ENCODE assay signal across 13 cellular contexts in the genomic region with DNA sequence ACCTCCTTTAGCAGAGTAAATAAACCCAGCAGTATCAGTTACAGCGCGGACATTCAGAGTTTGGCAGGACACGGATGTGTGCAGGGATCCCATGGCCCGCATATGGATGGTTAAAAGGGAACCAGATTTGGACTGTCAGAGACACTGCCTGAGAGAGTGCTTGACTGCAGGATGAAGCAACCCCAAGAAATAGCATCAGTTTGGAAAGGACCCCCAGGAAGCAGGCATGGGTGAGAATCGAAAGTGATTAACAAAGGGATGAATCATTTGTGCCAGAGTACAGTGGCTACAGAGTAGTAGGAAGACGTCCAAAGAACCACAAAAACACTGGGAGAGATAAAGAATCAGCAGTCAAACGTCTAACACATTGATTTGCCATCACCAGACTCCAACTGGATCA. TPM values are rescaled to one million over a fixed set of nuclear protein-coding genes. Genes with fewer than 3 reads are reported as not detected.
DNase-seq lines count a peak whose midpoint lies in the region; ATAC-seq and TF ChIP-seq lines count a peak whose summit lies in the region.
"Had no signal": no experiment of that assay in that cellular context is flagged by ENCODE, and none has a peak within 500 bp of the region (broad histone marks: within the 10 kb centered on the region; RNA-seq: fewer than 3 reads in every experiment).

No MANE protein-coding gene starts in this region.

- POLR2A ChIA-PET in A673 (lab: Charles Lee; ENCODE audit: low non-redundant PET) = no interaction called here

- H3K9me3 ChIP-seq in adrenal gland (replicated peaks in 1 of 3) = peaks cover 0 to 3% (median 0%) of the 10 kb centered on the region in 3 donors
- H3K9me3 ChIP-seq in A673 (ENCODE audit: low read depth, low read length, poor library complexity, severe bottlenecking) = no peaks in the 10 kb centered on the region
- H3K9me3 ChIP-seq: BLaER1 had no signal

- H3K4me3 ChIP-seq in GM23338 (no peak overlapping the region), adrenal gland (peak overlapping the region in 2 of 4 donors; percentile 14 to 46), A673 (ENCODE audit: low read depth, low read length, poor library complexity, severe bottlenecking) (no peak overlapping the region)
- H3K4me3 ChIP-seq: BLaER1 had no signal

- H3K27ac Mint-ChIP-seq in GM23338 = no peak overlapping the region
- H3K27ac Mint-ChIP-seq: naive thymus-derived CD4-positive, alpha-beta T cell; T-helper 17 cell had no signal

- peak in 1 of 2 donors; percentile 23 for TF ChIP-seq POLR2A in adrenal gland (IDR thresholded peaks at IDR 0.05)

- BruUV-seq in A673 (replicated peaks; lab: Mats Ljungman, UMichigan) = no TSS peak

- DNase-seq in GM23338 (ENCODE audit: low spot score) (no peak), adrenal gland (peak in 3 of 7 donors; percentile 14 to 40 (median 23)), left cardiac atrium (no peak), renal cortical epithelial cell (ENCODE audit: low read depth) (peak; percentile 46), GM10266 (ENCODE audit: extremely low spot score) (no peak), A673 (ENCODE audit: low spot score) (no peak)
- DNase-seq: amniotic stem cell; DND-41; naive thymus-derived CD4-positive, alpha-beta T cell; T-helper 17 cell had no signal

- CTCF ChIA-PET in A673 (lab: Charles Lee) = no interaction called here

- H3K79me2 ChIP-seq in GM23338 (replicated peaks; ENCODE audit: insufficient read depth) = no peaks in the 10 kb centered on the region

- peaks cover 5% of the 10 kb centered on the region; the same call in 2 of the 3 replicates for H3K9me3 Mint-ChIP-seq in GM23338

- intact Hi-C loops in adrenal gland (cut with DNase I) = no loop called here
- intact Hi-C loops in left cardiac atrium (cut with DNase I) = no loop called here
- intact Hi-C loops in A673 (cut with micrococcal nuclease; ENCODE audit: unreplicated experiment) = no loop called here

- no peaks in the 10 kb centered on the region for H4K20me1 ChIP-seq in GM23338 (replicated peaks; ENCODE audit: insufficient read depth)
- H4K20me1 ChIP-seq: BLaER1 had no signal

- peaks cover 26% of the 10 kb centered on the region for H3K4me1 ChIP-seq in GM23338 (ENCODE audit: insufficient read depth)
- peaks cover 14 to 16% of the 10 kb centered on the region in 2 donors for H3K4me1 ChIP-seq in adrenal gland (replicated peaks in 1 of 2)
- peaks cover 6% of the 10 kb centered on the region for H3K4me1 ChIP-seq in A673 (ENCODE audit: insufficient read depth, low read length, poor library complexity, severe bottlenecking)
- H3K4me1 ChIP-seq: BLaER1 had no signal

- H3K36me3 Mint-ChIP-seq in GM23338 (ENCODE audit: low read depth) = peaks cover 3% of the 10 kb centered on the region; the same call in 1 of the 3 replicates
- H3K36me3 Mint-ChIP-seq: naive thymus-derived CD4-positive, alpha-beta T cell had no signal

- no peaks in the 10 kb centered on the region for H3F3A ChIP-seq in GM23338 (replicated peaks; ENCODE audit: low read depth)

- H3K27me3 ChIP-seq in GM23338 (ENCODE audit: insufficient read depth) (peaks cover 7% of the 10 kb centered on the region; the same call in 1 of the 2 replicates), adrenal gland (no peaks in the 10 kb centered on the region), A673 (replicated peaks; ENCODE audit: insufficient read depth, low read depth, low read length, poor library complexity) (no peaks in the 10 kb centered on the region)
- H3K27me3 ChIP-seq: BLaER1 had no signal

- H3K4me2 ChIP-seq in GM23338 = peak overlapping the region; percentile 45; the same call in 1 of the 2 replicates
- H3K4me2 ChIP-seq: BLaER1 had no signal

- WGBS in adrenal gland, 4 donors = 30 to 39% (median 36%) methylated on average over 7 of the region's 7 CpGs

- ATAC-seq in GM23338 = no peak
- peak; percentile 21 to 70 for ATAC-seq in left cardiac atrium
- ATAC-seq in HG02571 (IDR thresholded peaks at IDR 0.05; ENCODE audit: unreplicated experiment) = no peak
- no peak for ATAC-seq in HG02588 (IDR thresholded peaks at IDR 0.05; ENCODE audit: unreplicated experiment)
- ATAC-seq: naive thymus-derived CD4-positive, alpha-beta T cell; T-helper 17 cell had no signal

- H3K27ac ChIP-seq in GM23338 (ENCODE audit: low read depth) = no peak overlapping the region
- H3K27ac ChIP-seq in adrenal gland = peak overlapping the region in 4 of 5 donors; percentile 56 to 77 (median 68)
- H3K27ac ChIP-seq in A673 (ENCODE audit: low read depth, low read length, poor library complexity, severe bottlenecking) = no peak overlapping the region
- H3K27ac ChIP-seq: BLaER1 had no signal

- no peak overlapping the region for H2AFZ ChIP-seq in GM23338

- H3K9me2 ChIP-seq in GM23338 (ENCODE audit: insufficient read depth) = no peaks in the 10 kb centered on the region

- H3K36me3 ChIP-seq in GM23338 (ENCODE audit: insufficient read depth) (no peaks in the 10 kb centered on the region), adrenal gland (replicated peaks in 1 of 2) (no peaks in the 10 kb centered on the region), A673 (ENCODE audit: insufficient read depth, low read length, poor library complexity, severe bottlenecking) (no peaks in the 10 kb centered on the region)
- H3K36me3 ChIP-seq: BLaER1 had no signal

- no peaks in the 10 kb centered on the region for H3K27me3 Mint-ChIP-seq in GM23338 (ENCODE audit: insufficient read depth, low read depth, poor library complexity)

- no peak overlapping the region for H3K4me3 Mint-ChIP-seq in GM23338
- H3K4me3 Mint-ChIP-seq: naive thymus-derived CD4-positive, alpha-beta T cell; T-helper 17 cell had no signal

- TF ChIP-seq CTCF in GM23338 (conservative IDR thresholded peaks at IDR 0.05; ENCODE audit: low read depth in 2 of 2) (no peak), adrenal gland (IDR thresholded peaks at IDR 0.05) (no peak), GM10266 (IDR thresholded peaks at IDR 0.05; ENCODE audit: control insufficient read depth, insufficient read depth, low read depth, missing control alignments) (no peak), A673 (conservative IDR thresholded peaks at IDR 0.05; ENCODE audit: low read depth, low read length) (no peak)

- peaks cover 18% of the 10 kb centered on the region for H3K4me1 Mint-ChIP-seq in GM23338

TF ChIP-seq in GM23338, 12 proteins besides CTCF, POLR2A, EP300 and RAD21 (continues in another document):
- TF ChIP-seq EZH2phosphoT487 (IDR thresholded peaks at IDR 0.05; ENCODE audit: unreplicated experiment) = no peak

RNA-seq across cellular contexts. Expression of a gene that starts 5.5 kb away (rescaled TPM):
- total RNA-seq in GM23338 (2014; rRNA removed; shearing (Covaris generic)) = 0.07 TPM in 1 of 2 replicates, not detected in the other
- polyA plus RNA-seq in GM23338 (2016; fragmentation: Nextera tagmentation; extraction: Ambion mirVana) (0.05 TPM in 1 of 2 replicates, not detected in the other), adrenal gland (1,000 to 10,000 TPM in 1 of 3 donors, 100 to 1,000 TPM in 2; 442 to 1,201 (median 740) TPM)
- total RNA-seq in adrenal gland (1,000 to 10,000 TPM in 7 of 8 donors, 100 to 1,000 TPM in 1; 961 to 4,123 (median 2,189) TPM), left cardiac atrium (100 to 1,000 TPM; 429 to 582 TPM), renal cortical epithelial cell (not detected in 2 replicates), A673 (2021) (11.7 and 22.3 TPM in 2 replicates)
- total RNA-seq: naive thymus-derived CD4-positive, alpha-beta T cell; T-helper 17 cell had no signal
- polyA plus RNA-seq: naive thymus-derived CD4-positive, alpha-beta T cell had no signal

Comparison
In these comparisons a context has a peak if more than half of its experiments do, and no peak if none do; other contexts are left out.
1. ATAC-seq: peak in left cardiac atrium (2 of 2); none in GM23338 (single experiment), HG02571 (single experiment) and HG02588 (single experiment).
2. H3K27ac ChIP-seq: peak in adrenal gland (4 of 5); none in GM23338 (single experiment) and A673 (single experiment).
3. RNA of a gene that starts 5.5 kb away (total RNA-seq): 961 to 4,123 TPM in adrenal gland and 429 to 582 TPM in left cardiac atrium; 11.7 to 22.3 TPM in A673, 0.07 TPM in GM23338 and not detected in renal cortical epithelial cell; every median in the first group is over 10 times any median in the second.